In the genomic region with DNA sequence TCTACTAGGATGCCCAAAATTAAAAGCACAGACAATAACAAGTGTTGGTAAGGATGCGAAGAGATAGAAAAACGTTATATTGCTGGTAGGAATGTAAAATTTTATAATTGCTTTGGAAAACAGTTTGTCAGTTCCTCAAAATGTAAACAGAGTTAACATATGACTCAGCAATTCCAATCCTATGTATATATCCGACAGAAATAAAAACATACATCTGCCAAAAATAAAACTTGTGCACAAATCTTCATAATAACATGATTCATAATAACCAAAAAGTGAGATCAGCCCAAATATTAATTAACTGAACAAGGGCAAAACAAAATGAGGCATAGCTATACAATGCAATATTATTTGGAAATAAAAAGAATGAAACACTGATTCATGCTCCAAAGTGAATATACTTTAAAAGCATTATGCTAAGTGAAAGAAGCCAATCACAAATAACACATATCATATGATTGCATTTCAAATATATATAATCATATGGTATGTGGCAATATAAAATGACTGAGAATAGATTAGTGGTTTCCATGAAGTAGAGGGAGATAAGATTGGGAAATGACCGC, we compare ENCODE assay signal across 27 cellular contexts.
A peak's percentile ranks its signal among the peaks of the same experiment; 100 is the strongest.
DNase-seq lines count a peak whose midpoint lies in the region; ATAC-seq, FAIRE-seq and TF ChIP-seq lines count a peak whose summit lies in the region.
"Had no signal": no experiment of that assay in that cellular context is flagged by ENCODE, and none has a peak within 500 bp of the region (broad histone marks: within the 10 kb centered on the region; RNA-seq: fewer than 3 reads in every experiment).

No MANE protein-coding gene starts in this region.

- no peak overlapping the region for H2AFZ ChIP-seq in mammary epithelial cell (ENCODE audit: low read depth, low read length)
- H2AFZ ChIP-seq in K562 (ENCODE audit: low read depth, low read length) = 0 out of 2 replicates have a peak overlapping the region, but pooled peaks have one; percentile 32
- peak overlapping the region; percentile 19 for H2AFZ ChIP-seq in smooth muscle cell (ENCODE audit: low read depth)

- in situ Hi-C loops in mammary epithelial cell (cut with MboI; ENCODE audit: low sequenced_read_pairs in 2 of 2) (no loop called here), K562 (cut with MboI) (no loop called here)

- 46% methylated on average over 4 of the region's 4 CpGs for WGBS in mammary epithelial cell (ENCODE audit: low coverage, missing lambda C conversion rate)
- WGBS in K562 (ENCODE audit: insufficient coverage, low coverage, missing lambda C conversion rate) = 2% methylated on average over 4 of the region's 4 CpGs
- WGBS in smooth muscle cell (ENCODE audit: low lambda C conversion rate) = 44% methylated on average over 4 of the region's 4 CpGs
- 59 to 69% (median 59%) methylated on average over 4 of the region's 4 CpGs for WGBS in ovary, 3 donors

- H3K4me1 ChIP-seq in mammary epithelial cell (ENCODE audit: insufficient read depth, low read length) (no peaks in the 10 kb centered on the region), breast epithelium (no peaks in the 10 kb centered on the region), K562 (replicated peaks in 1 of 2; ENCODE audit: control insufficient read depth in 2 of 2, insufficient read depth in 2 of 2, low read length in 2 of 2) (no peaks in the 10 kb centered on the region), smooth muscle cell (ENCODE audit: low read depth) (peaks cover 2% of the 10 kb centered on the region), ovary (ENCODE audit: insufficient read depth) (no peaks in the 10 kb centered on the region)

- H3K4me3 ChIP-seq in mammary epithelial cell (replicated peaks in 1 of 3; ENCODE audit: insufficient read depth in 1 of 3, low read depth in 2 of 3, low read length in 3 of 3) (no peak overlapping the region), breast epithelium (no peak overlapping the region), K562 (no peak overlapping the region), smooth muscle cell (peak overlapping the region; percentile 9), ovary (no peak overlapping the region)

- no peak for ATAC-seq in K562

- H3K9me1 ChIP-seq in K562 (ENCODE audit: control insufficient read depth, insufficient read depth, low read length) = no peaks in the 10 kb centered on the region

- POLR2A ChIA-PET in K562 (lab: Yijun Ruan, JAX) = interaction anchor here (0.5 kb wide), 1 partner anchor 103 kb away, joined by 3 read pairs; no protein-coding TSS in a partner anchor

- H3K9me3 ChIP-seq in mammary epithelial cell (replicated peaks; ENCODE audit: insufficient read depth, low read length) (no peaks in the 10 kb centered on the region), breast epithelium (no peaks in the 10 kb centered on the region), K562 (replicated peaks; ENCODE audit: control insufficient read depth, insufficient read depth, low read depth, low read length) (no peaks in the 10 kb centered on the region), smooth muscle cell (replicated peaks; ENCODE audit: low read depth) (no peaks in the 10 kb centered on the region), ovary (no peaks in the 10 kb centered on the region)

- no peaks in the 10 kb centered on the region for H3K27me3 ChIP-seq in mammary epithelial cell (ENCODE audit: insufficient read depth, low read length)
- H3K27me3 ChIP-seq in breast epithelium = no peaks in the 10 kb centered on the region
- H3K27me3 ChIP-seq in K562 (ENCODE audit: control insufficient read depth in 2 of 2, insufficient read depth in 2 of 2, low read length in 2 of 2) = no peaks in the 10 kb centered on the region
- no peaks in the 10 kb centered on the region for H3K27me3 ChIP-seq in smooth muscle cell (ENCODE audit: low read depth)
- no peaks in the 10 kb centered on the region for H3K27me3 ChIP-seq in ovary

- H4K20me1 ChIP-seq in mammary epithelial cell (ENCODE audit: insufficient read depth, low read length) (no peaks in the 10 kb centered on the region), K562 (replicated peaks; ENCODE audit: control insufficient read depth, insufficient read depth, low read length) (no peaks in the 10 kb centered on the region), smooth muscle cell (ENCODE audit: low read depth) (no peaks in the 10 kb centered on the region)

- TF ChIP-seq EP300 in K562 (IDR thresholded peaks at IDR 0.05; ENCODE audit: low read length) (no peak), ovary (IDR thresholded peaks at IDR 0.05) (no peak)

- no TSS peak for BruUV-seq in mammary epithelial cell (replicated peaks; lab: Mats Ljungman, UMichigan)
- BruUV-seq in K562 (replicated peaks; lab: Mats Ljungman, UMichigan) = no TSS peak

- no peaks in the 10 kb centered on the region for H3F3A ChIP-seq in smooth muscle cell (ENCODE audit: low read depth)

- no peak for TF ChIP-seq RAD21 in K562 (CRISPR knock-in tag; conservative IDR thresholded peaks at IDR 0.05 in 1 of 2, IDR thresholded peaks at IDR 0.05 in 1 of 2)

- peak; percentile 54 for DNase-seq in mammary epithelial cell
- DNase-seq in breast epithelium (ENCODE audit: low spot score in 2 of 2) = no peak
- DNase-seq in OCI-M1 (lab: John Stamatoyannopoulos, UW) = peak; percentile 69
- no peak for DNase-seq in K562 (ENCODE audit: extremely low read depth in 1 of 4, low spot score in 3 of 4)
- no peak for DNase-seq in smooth muscle cell (lab: John Stamatoyannopoulos, UW; ENCODE audit: unreplicated experiment)
- DNase-seq in RPMI8226 = no peak
- no peak for DNase-seq in ovary
- DNase-seq in stimulated activated CD4-positive, alpha-beta T cell treated with anti-CD3 and anti-CD28 coated beads, Interleukin-4, amount 100 ng/mL, for 24 hours = no peak
- DNase-seq: C1 segment of cervical spinal cord; CD4-positive, alpha-beta memory T cell; COR-L47; DMS79; EL; GDM1; NCI-H1092 treated with DMSO at 0.1 percent for 48 hours; NCI-H1436 treated with DMSO at 0.1 percent for 48 hours; NCI-H187 treated with DMSO at 0.1 percent for 48 hours; NCI-H2107; NCI-H446; NCI-H524 treated with DMSO at 0.1 percent for 48 hours; NCI-H774; SHP77 treated with DMSO at 0.1 percent for 48 hours; T-helper 1 cell had no signal

- H3K4me2 ChIP-seq in mammary epithelial cell (ENCODE audit: insufficient read depth, low read depth, low read length) (peak overlapping the region; percentile 11), K562 (ENCODE audit: insufficient read depth, low read length) (no peak overlapping the region), smooth muscle cell (peak overlapping the region; percentile 57)

- dilution Hi-C loops in mammary epithelial cell (cut with HindIII; ENCODE audit: low sequenced_read_pairs) = no loop called here

- H3K36me3 ChIP-seq in mammary epithelial cell (ENCODE audit: insufficient read depth, low read length) (no peaks in the 10 kb centered on the region), breast epithelium (no peaks in the 10 kb centered on the region), K562 (ENCODE audit: control insufficient read depth, insufficient read depth, low read length) (no peaks in the 10 kb centered on the region), smooth muscle cell (ENCODE audit: low read depth) (no peaks in the 10 kb centered on the region), ovary (no peaks in the 10 kb centered on the region)

- no peak for TF ChIP-seq POLR2A in breast epithelium (IDR thresholded peaks at IDR 0.05)
- no peak for TF ChIP-seq POLR2A in K562 (conservative IDR thresholded peaks at IDR 0.05)
- TF ChIP-seq POLR2A in ovary (IDR thresholded peaks at IDR 0.05) = no peak

- H3K9ac ChIP-seq in mammary epithelial cell (ENCODE audit: insufficient read depth, low read length) (no peak overlapping the region), K562 (ENCODE audit: insufficient read depth in 1 of 2, low read depth in 2 of 2, low read length in 2 of 2) (no peak overlapping the region), smooth muscle cell (ENCODE audit: low read depth) (peak overlapping the region; percentile 20)

- CTCF ChIA-PET in mammary epithelial cell (lab: Charles Lee; ENCODE audit: low non-redundant PET) = no interaction called here
- CTCF ChIA-PET in K562 (lab: Yijun Ruan, JAX; ENCODE audit: low intra/inter-chr PET ratio) = no interaction called here

- no peaks in the 10 kb centered on the region for H3K79me2 ChIP-seq in mammary epithelial cell (ENCODE audit: insufficient read depth, low read length)
- no peaks in the 10 kb centered on the region for H3K79me2 ChIP-seq in K562 (ENCODE audit: control insufficient read depth, insufficient read depth, low read length)
- H3K79me2 ChIP-seq in smooth muscle cell (ENCODE audit: low read depth) = no peaks in the 10 kb centered on the region

- no peak for FAIRE-seq in K562 (lab: Jason Lieb, UNC)
- FAIRE-seq: A204.1, GM12891, H54 had no signal

- TF ChIP-seq CTCF in mammary epithelial cell (conservative IDR thresholded peaks at IDR 0.05 in 1 of 2, IDR thresholded peaks at IDR 0.05 in 1 of 2; ENCODE audit: extremely low read depth in 1 of 2, insufficient read depth in 1 of 2, low read depth in 1 of 2, low read length in 2 of 2) (no peak), breast epithelium (IDR thresholded peaks at IDR 0.05) (no peak), K562 (IDR thresholded peaks at IDR 0.05 in 2 of 3, conservative IDR thresholded peaks at IDR 0.05 in 1 of 3; ENCODE audit: insufficient read depth in 2 of 3, low read depth in 1 of 3, low read length in 3 of 3) (no peak), smooth muscle cell (IDR thresholded peaks at IDR 0.05; ENCODE audit: borderline replicate concordance, insufficient read depth, poor library complexity, severe bottlenecking) (no peak), ovary (IDR thresholded peaks at IDR 0.05) (no peak)

- intact Hi-C loops in mammary epithelial cell (cut with micrococcal nuclease) (no loop called here), breast epithelium (cut with DNase I; ENCODE audit: low total_unique reads) (no loop called here), K562 (cut with micrococcal nuclease) (no loop called here), ovary (cut with DNase I) (no loop called here)

- no peak overlapping the region for H3K27ac ChIP-seq in mammary epithelial cell (ENCODE audit: insufficient read depth, low read depth, low read length)
- no peak overlapping the region for H3K27ac ChIP-seq in breast epithelium
- H3K27ac ChIP-seq in K562 (ENCODE audit: extremely low read depth, low read depth, low read length) = no peak overlapping the region
- peak overlapping the region; percentile 65 for H3K27ac ChIP-seq in smooth muscle cell (ENCODE audit: low read depth)
- no peak overlapping the region for H3K27ac ChIP-seq in ovary
- H3K27ac ChIP-seq: RWPE1 had no signal

TF ChIP-seq in K562, 482 proteins besides CTCF, POLR2A, EP300 and RAD21 (continues in another document):
- TF ChIP-seq BRF2 (IDR thresholded peaks at IDR 0.05; ENCODE audit: borderline replicate concordance, insufficient read depth, insufficient read length) (no peak), POLR2G (IDR thresholded peaks at IDR 0.05; ENCODE audit: low read depth, low read length) (no peak)

Comparison
In these comparisons a context has a peak if more than half of its experiments do, and no peak if none do; other contexts are left out.
1. DNase-seq: peak in mammary epithelial cell (single experiment) and OCI-M1 (single experiment); none in breast epithelium (0 of 2), K562 (0 of 4), smooth muscle cell (single experiment), RPMI8226 (single experiment), ovary (0 of 5) and stimulated activated CD4-positive, alpha-beta T cell treated with anti-CD3 and anti-CD28 coated beads, Interleukin-4, amount 100 ng/mL, for 24 hours (single experiment).